ENCODE assay signal across 1 cellular context in the genomic region with DNA sequence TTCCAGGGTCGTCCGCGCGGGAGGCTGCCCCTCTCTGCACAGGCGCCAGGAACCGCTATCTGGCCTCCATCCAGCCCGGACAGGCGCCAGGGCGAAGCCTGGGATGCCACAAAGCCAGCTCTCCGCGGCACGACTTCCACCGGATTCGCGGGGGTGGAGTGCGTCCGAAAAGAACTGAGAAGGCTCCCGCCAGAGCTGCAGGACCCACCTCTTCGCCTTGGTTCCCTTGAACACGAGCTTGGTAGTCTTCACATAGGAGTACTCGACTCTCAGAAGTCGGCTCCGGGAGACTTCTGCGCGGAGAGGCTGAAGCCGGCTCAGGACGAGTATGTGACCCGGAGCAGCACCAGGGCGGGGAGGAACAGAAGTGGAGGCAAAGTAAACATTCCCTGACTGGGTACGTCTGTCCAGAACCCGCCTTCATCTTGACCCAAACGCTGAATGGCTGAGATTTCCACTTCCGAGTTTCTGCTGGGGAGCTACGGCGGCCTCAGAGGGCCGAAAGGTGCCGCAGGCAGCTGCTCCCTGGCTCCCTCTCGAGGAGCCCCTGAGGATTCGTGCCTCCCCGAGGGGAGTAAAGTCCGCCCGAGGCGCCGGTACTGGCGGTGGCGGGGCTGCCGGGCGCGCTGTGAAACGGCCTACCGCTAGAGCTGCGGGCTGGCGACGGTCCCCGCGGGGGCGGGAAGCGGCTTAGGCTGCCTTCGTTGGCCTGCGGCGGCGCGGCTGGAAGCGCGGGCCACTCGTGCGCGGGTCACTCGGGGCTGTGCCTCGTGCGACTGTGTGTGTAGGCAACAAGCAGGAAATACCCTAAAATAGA.
A peak's percentile ranks its signal among the peaks of the same experiment; 100 is the strongest.
TF ChIP-seq lines count a peak whose summit lies in the region.

No MANE protein-coding gene starts in this region.

TF ChIP-seq in HepG2, 621 proteins besides CTCF, POLR2A, EP300 and RAD21 (continued from another document and continues in another):
- TF ChIP-seq PITX1 (CRISPR knock-in tag; IDR thresholded peaks at IDR 0.05) (peak; percentile 88), SIX4 (CRISPR knock-in tag; IDR thresholded peaks at IDR 0.05) (peak; percentile 19; the same call in 1 of the 2 replicates), ZNF143 (CRISPR knock-in tag; IDR thresholded peaks at IDR 0.05) (peak; percentile 55; the same call in 1 of the 2 replicates), ZSCAN29 (CRISPR knock-in tag; conservative IDR thresholded peaks at IDR 0.05) (peak; percentile 86), ZNF256 (CRISPR knock-in tag; conservative IDR thresholded peaks at IDR 0.05) (peak; percentile 65; the same call in 1 of the 2 replicates), ARID2 (CRISPR knock-in tag; IDR thresholded peaks at IDR 0.05; ENCODE audit: borderline replicate concordance) (peak; percentile 97), KLF6 (CRISPR knock-in tag; IDR thresholded peaks at IDR 0.05) (peak; percentile 90), HOXA5 (CRISPR knock-in tag; IDR thresholded peaks at IDR 0.05) (peak; percentile 94), SALL1 (CRISPR knock-in tag; IDR thresholded peaks at IDR 0.05) (peak; percentile 92), AGO1 (IDR thresholded peaks at IDR 0.05; ENCODE audit: low read depth, low read length, poor library complexity, severe bottlenecking) (peak; percentile 23), FOXJ3 (CRISPR knock-in tag; IDR thresholded peaks at IDR 0.05; ENCODE audit: borderline replicate concordance) (peak; percentile 71; the same call in 1 of the 2 replicates), ZNF224 (CRISPR knock-in tag; IDR thresholded peaks at IDR 0.05) (peak; percentile 96; the same call in 1 of the 2 replicates), ZNF329 (CRISPR knock-in tag; IDR thresholded peaks at IDR 0.05; ENCODE audit: low read depth) (peak; percentile 85; the same call in 1 of the 2 replicates), ATF7-NPFF (CRISPR knock-in tag; IDR thresholded peaks at IDR 0.05; ENCODE audit: low read depth) (peak; percentile 90), SOX13 (IDR thresholded peaks at IDR 0.05) (peak; percentile 41; the same call in 1 of the 2 replicates), SOX13 (CRISPR knock-in tag; conservative IDR thresholded peaks at IDR 0.05 in 1 of 2, IDR thresholded peaks at IDR 0.05 in 1 of 2) (peak in 1 of 2 experiments; percentile 72; a peak in 2 of 4 replicates), ETV6 (CRISPR knock-in tag; conservative IDR thresholded peaks at IDR 0.05) (peak; percentile 94), CAMTA2 (CRISPR knock-in tag; IDR thresholded peaks at IDR 0.05; ENCODE audit: borderline replicate concordance) (peak; percentile 17; the same call in 1 of the 2 replicates), SP5 (CRISPR knock-in tag; IDR thresholded peaks at IDR 0.05; ENCODE audit: borderline replicate concordance, low read depth) (0 out of 2 replicates have a peak, but pooled peaks have one; percentile 41), NR2F2 (IDR thresholded peaks at IDR 0.05; ENCODE audit: borderline replicate concordance, low read depth) (peak; percentile 30; the same call in 1 of the 2 replicates), NFKBIZ (CRISPR knock-in tag; IDR thresholded peaks at IDR 0.05) (0 out of 2 replicates have a peak, but pooled peaks have one; percentile 57), GATA4 (IDR thresholded peaks at IDR 0.05; ENCODE audit: borderline replicate concordance, low read depth) (0 out of 2 replicates have a peak, but pooled peaks have one; percentile 39), HNF4G (IDR thresholded peaks at IDR 0.05; ENCODE audit: borderline replicate concordance, low read depth, low read length) (peak; percentile 95), HNF4G (CRISPR knock-in tag; IDR thresholded peaks at IDR 0.05; ENCODE audit: borderline replicate concordance, low read depth) (peak; percentile 98), ZNF709 (CRISPR knock-in tag; IDR thresholded peaks at IDR 0.05) (peak; percentile 95), ZNF550 (CRISPR knock-in tag; IDR thresholded peaks at IDR 0.05; ENCODE audit: borderline replicate concordance) (0 out of 2 replicates have a peak, but pooled peaks have one; percentile 15), ZNF788 (CRISPR knock-in tag; IDR thresholded peaks at IDR 0.05; ENCODE audit: borderline replicate concordance) (peak; percentile 99), ISL2 (CRISPR knock-in tag; IDR thresholded peaks at IDR 0.05) (peak; percentile 82), BRD4 (CRISPR knock-in tag; IDR thresholded peaks at IDR 0.05) (peak; percentile 77), KDM1A (CRISPR knock-in tag; IDR thresholded peaks at IDR 0.05) (peak; percentile 23; the same call in 1 of the 2 replicates)
- TF ChIP-seq, protein P1, sequence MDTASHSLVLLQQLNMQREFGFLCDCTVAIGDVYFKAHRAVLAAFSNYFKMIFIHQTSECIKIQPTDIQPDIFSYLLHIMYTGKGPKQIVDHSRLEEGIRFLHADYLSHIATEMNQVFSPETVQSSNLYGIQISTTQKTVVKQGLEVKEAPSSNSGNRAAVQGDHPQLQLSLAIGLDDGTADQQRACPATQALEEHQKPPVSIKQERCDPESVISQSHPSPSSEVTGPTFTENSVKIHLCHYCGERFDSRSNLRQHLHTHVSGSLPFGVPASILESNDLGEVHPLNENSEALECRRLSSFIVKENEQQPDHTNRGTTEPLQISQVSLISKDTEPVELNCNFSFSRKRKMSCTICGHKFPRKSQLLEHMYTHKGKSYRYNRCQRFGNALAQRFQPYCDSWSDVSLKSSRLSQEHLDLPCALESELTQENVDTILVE (CRISPR knock-in tag; IDR thresholded peaks at IDR 0.05) = peak; percentile 98
- TF ChIP-seq, protein P2, sequence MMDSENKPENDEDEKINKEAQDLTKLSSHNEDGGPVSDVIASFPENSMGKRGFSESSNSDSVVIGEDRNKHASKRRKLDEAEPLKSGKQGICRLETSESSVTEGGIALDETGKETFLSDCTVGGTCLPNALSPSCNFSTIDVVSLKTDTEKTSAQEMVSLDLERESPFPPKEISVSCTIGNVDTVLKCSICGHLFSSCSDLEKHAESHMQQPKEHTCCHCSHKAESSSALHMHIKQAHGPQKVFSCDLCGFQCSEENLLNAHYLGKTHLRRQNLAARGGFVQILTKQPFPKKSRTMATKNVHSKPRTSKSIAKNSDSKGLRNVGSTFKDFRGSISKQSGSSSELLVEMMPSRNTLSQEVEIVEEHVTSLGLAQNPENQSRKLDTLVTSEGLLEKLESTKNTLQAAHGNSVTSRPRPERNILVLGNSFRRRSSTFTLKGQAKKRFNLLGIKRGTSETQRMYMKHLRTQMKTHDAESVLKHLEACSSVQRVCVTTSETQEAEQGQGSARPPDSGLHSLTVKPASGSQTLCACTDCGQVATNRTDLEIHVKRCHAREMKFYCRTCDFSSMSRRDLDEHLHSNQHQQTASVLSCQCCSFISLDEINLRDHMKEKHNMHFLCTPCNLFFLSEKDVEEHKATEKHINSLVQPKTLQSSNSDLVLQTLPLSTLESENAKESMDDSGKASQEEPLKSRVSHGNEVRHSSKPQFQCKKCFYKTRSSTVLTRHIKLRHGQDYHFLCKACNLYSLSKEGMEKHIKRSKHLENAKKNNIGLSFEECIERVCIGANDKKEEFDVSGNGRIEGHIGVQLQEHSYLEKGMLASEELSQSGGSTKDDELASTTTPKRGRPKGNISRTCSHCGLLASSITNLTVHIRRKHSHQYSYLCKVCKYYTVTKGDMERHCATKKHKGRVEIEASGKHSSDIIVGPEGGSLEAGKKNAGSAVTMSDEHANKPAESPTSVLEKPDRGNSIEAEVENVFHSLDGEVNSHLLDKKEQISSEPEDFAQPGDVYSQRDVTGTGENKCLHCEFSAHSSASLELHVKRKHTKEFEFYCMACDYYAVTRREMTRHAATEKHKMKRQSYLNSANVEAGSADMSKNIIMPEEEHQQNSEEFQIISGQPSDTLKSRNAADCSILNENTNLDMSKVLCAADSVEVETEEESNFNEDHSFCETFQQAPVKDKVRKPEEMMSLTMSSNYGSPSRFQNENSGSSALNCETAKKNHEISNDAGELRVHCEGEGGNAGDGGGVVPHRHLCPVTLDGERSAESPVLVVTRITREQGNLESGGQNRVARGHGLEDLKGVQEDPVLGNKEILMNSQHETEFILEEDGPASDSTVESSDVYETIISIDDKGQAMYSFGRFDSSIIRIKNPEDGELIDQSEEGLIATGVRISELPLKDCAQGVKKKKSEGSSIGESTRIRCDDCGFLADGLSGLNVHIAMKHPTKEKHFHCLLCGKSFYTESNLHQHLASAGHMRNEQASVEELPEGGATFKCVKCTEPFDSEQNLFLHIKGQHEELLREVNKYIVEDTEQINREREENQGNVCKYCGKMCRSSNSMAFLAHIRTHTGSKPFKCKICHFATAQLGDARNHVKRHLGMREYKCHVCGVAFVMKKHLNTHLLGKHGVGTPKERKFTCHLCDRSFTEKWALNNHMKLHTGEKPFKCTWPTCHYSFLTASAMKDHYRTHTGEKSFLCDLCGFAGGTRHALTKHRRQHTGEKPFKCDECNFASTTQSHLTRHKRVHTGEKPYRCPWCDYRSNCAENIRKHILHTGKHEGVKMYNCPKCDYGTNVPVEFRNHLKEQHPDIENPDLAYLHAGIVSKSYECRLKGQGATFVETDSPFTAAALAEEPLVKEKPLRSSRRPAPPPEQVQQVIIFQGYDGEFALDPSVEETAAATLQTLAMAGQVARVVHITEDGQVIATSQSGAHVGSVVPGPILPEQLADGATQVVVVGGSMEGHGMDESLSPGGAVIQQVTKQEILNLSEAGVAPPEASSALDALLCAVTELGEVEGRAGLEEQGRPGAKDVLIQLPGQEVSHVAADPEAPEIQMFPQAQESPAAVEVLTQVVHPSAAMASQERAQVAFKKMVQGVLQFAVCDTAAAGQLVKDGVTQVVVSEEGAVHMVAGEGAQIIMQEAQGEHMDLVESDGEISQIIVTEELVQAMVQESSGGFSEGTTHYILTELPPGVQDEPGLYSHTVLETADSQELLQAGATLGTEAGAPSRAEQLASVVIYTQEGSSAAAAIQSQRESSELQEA (CRISPR knock-in tag; IDR thresholded peaks at IDR 0.05; ENCODE audit: not compliant biosample characterization) = peak; percentile 80
- TF ChIP-seq, protein P3, sequence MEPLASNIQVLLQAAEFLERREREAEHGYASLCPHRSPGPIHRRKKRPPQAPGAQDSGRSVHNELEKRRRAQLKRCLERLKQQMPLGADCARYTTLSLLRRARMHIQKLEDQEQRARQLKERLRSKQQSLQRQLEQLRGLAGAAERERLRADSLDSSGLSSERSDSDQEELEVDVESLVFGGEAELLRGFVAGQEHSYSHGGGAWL (CRISPR knock-in tag; IDR thresholded peaks at IDR 0.05) = peak; percentile 51; the same call in 1 of the 2 replicates
- TF ChIP-seq, protein P4, sequence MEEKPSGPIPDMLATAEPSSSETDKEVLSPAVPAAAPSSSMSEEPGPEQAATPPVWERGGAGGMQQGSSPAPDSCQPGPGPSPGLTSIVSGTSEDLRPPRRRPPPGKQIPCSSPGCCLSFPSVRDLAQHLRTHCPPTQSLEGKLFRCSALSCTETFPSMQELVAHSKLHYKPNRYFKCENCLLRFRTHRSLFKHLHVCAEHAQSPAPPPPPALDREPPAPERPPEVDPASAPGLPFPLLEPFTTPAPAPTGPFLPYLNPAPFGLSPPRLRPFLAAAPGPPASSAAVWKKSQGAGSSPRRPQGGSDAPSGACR (CRISPR knock-in tag; IDR thresholded peaks at IDR 0.05) = peak; percentile 88; the same call in 1 of the 2 replicates
- TF ChIP-seq, protein P5, sequence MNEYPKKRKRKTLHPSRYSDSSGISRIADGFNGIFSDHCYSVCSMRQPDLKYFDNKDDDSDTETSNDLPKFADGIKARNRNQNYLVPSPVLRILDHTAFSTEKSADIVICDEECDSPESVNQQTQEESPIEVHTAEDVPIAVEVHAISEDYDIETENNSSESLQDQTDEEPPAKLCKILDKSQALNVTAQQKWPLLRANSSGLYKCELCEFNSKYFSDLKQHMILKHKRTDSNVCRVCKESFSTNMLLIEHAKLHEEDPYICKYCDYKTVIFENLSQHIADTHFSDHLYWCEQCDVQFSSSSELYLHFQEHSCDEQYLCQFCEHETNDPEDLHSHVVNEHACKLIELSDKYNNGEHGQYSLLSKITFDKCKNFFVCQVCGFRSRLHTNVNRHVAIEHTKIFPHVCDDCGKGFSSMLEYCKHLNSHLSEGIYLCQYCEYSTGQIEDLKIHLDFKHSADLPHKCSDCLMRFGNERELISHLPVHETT (CRISPR knock-in tag; conservative IDR thresholded peaks at IDR 0.05) = peak; percentile 98
- TF ChIP-seq, protein P6, sequence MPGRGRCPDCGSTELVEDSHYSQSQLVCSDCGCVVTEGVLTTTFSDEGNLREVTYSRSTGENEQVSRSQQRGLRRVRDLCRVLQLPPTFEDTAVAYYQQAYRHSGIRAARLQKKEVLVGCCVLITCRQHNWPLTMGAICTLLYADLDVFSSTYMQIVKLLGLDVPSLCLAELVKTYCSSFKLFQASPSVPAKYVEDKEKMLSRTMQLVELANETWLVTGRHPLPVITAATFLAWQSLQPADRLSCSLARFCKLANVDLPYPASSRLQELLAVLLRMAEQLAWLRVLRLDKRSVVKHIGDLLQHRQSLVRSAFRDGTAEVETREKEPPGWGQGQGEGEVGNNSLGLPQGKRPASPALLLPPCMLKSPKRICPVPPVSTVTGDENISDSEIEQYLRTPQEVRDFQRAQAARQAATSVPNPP (CRISPR knock-in tag; IDR thresholded peaks at IDR 0.05) = peak; percentile 99
- TF ChIP-seq, protein P7, sequence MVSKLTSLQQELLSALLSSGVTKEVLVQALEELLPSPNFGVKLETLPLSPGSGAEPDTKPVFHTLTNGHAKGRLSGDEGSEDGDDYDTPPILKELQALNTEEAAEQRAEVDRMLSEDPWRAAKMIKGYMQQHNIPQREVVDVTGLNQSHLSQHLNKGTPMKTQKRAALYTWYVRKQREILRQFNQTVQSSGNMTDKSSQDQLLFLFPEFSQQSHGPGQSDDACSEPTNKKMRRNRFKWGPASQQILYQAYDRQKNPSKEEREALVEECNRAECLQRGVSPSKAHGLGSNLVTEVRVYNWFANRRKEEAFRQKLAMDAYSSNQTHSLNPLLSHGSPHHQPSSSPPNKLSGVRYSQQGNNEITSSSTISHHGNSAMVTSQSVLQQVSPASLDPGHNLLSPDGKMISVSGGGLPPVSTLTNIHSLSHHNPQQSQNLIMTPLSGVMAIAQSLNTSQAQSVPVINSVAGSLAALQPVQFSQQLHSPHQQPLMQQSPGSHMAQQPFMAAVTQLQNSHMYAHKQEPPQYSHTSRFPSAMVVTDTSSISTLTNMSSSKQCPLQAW (CRISPR knock-in tag; IDR thresholded peaks at IDR 0.05) = peak; percentile 99
- TF ChIP-seq, protein P8, sequence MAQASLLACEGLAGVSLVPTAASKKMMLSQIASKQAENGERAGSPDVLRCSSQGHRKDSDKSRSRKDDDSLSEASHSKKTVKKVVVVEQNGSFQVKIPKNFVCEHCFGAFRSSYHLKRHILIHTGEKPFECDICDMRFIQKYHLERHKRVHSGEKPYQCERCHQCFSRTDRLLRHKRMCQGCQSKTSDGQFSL (CRISPR knock-in tag; IDR thresholded peaks at IDR 0.05) = 0 out of 2 replicates have a peak, but pooled peaks have one; percentile 17
- TF ChIP-seq, protein P9, sequence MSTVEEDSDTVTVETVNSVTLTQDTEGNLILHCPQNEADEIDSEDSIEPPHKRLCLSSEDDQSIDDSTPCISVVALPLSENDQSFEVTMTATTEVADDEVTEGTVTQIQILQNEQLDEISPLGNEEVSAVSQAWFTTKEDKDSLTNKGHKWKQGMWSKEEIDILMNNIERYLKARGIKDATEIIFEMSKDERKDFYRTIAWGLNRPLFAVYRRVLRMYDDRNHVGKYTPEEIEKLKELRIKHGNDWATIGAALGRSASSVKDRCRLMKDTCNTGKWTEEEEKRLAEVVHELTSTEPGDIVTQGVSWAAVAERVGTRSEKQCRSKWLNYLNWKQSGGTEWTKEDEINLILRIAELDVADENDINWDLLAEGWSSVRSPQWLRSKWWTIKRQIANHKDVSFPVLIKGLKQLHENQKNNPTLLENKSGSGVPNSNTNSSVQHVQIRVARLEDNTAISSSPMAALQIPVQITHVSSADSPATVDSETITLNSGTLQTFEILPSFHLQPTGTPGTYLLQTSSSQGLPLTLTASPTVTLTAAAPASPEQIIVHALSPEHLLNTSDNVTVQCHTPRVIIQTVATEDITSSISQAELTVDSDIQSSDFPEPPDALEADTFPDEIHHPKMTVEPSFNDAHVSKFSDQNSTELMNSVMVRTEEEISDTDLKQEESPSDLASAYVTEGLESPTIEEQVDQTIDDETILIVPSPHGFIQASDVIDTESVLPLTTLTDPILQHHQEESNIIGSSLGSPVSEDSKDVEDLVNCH (CRISPR knock-in tag; IDR thresholded peaks at IDR 0.05) = 0 out of 2 replicates have a peak, but pooled peaks have one; percentile 11
